ENCODE assay signal across 28 cellular contexts in genomic region chr22:49237279-49237678, GRCh38.
A peak's percentile ranks its signal among the peaks of the same experiment; 100 is the strongest.
DNase-seq lines count a peak whose midpoint lies in the region; ATAC-seq, FAIRE-seq and TF ChIP-seq lines count a peak whose summit lies in the region.
"Had no signal": no experiment of that assay in that cellular context is flagged by ENCODE, and none has a peak within 500 bp of the region (broad histone marks: within the 10 kb centered on the region; RNA-seq: fewer than 3 reads in every experiment).

No MANE protein-coding gene starts in this region.

- no peak overlapping the region for H3K4ac ChIP-seq in H9 (ENCODE audit: low read depth, low read length)

- H3K36me3 Mint-ChIP-seq in activated CD8-positive, alpha-beta memory T cell treated with anti-CD3 and anti-CD28 coated beads, Interleukin-2, amount 10 ng/mL, durations not matched to agents 7 days and 5 days: no peaks in the 10 kb centered on the region
- no peaks in the 10 kb centered on the region for H3K36me3 Mint-ChIP-seq in H9 (ENCODE audit: insufficient read depth in 1 of 3, low read depth in 3 of 3)
- H3K36me3 Mint-ChIP-seq in neural progenitor cell: no peaks in the 10 kb centered on the region
- H3K36me3 Mint-ChIP-seq: CD8-positive, alpha-beta T cell had no signal

- H3K4me2 ChIP-seq in H9 (ENCODE audit: insufficient read depth, insufficient read length, low read length): no peak overlapping the region
- H3K4me2 ChIP-seq in K562 (ENCODE audit: insufficient read depth, low read length): no peak overlapping the region
- H3K4me2 ChIP-seq in neural progenitor cell: no peak overlapping the region
- H3K4me2 ChIP-seq: A549; BLaER1 treated with 17β-estradiol and CSF1 and Interleukin-3, amounts not matched to agents 10 nM and 100 nM had no signal

- no peak overlapping the region for H4K5ac ChIP-seq in H9 (ENCODE audit: insufficient read length, low read depth, low read length)

- TF ChIP-seq EP300 in K562 (IDR thresholded peaks at IDR 0.05; ENCODE audit: low read length) (no peak), esophagus muscularis mucosa (IDR thresholded peaks at IDR 0.05) (no peak)

- H3K27me3 Mint-ChIP-seq in activated CD8-positive, alpha-beta memory T cell treated with anti-CD3 and anti-CD28 coated beads, Interleukin-2, amount 10 ng/mL, durations not matched to agents 7 days and 5 days: no peaks in the 10 kb centered on the region
- H3K27me3 Mint-ChIP-seq in H9 (ENCODE audit: low read depth): peaks cover 9% of the 10 kb centered on the region; the same call in 1 of the 2 replicates
- H3K27me3 Mint-ChIP-seq in neural progenitor cell (ENCODE audit: insufficient read depth, low read depth): peaks cover 4% of the 10 kb centered on the region
- H3K27me3 Mint-ChIP-seq: B cell had no signal

- no peak overlapping the region for H3K56ac ChIP-seq in H9 (ENCODE audit: insufficient read length, low read depth, low read length)

- H3K9me3 ChIP-seq in H9 (ENCODE audit: control insufficient read depth, low read depth, low read length) (no peaks in the 10 kb centered on the region), K562 (replicated peaks; ENCODE audit: control insufficient read depth, insufficient read depth, low read depth, low read length) (no peaks in the 10 kb centered on the region), esophagus muscularis mucosa (no peaks in the 10 kb centered on the region), neural progenitor cell (ENCODE audit: low read depth) (no peaks in the 10 kb centered on the region)
- H3K9me3 ChIP-seq: A549; BLaER1 treated with 17β-estradiol and CSF1 and Interleukin-3, amounts not matched to agents 10 nM and 100 nM; Caco-2 had no signal

- H3K79me1 ChIP-seq in H9 (ENCODE audit: insufficient read depth, low read depth, low read length, poor library complexity, severe bottlenecking): no peaks in the 10 kb centered on the region

- no peak for TF ChIP-seq POLR2A in K562 (conservative IDR thresholded peaks at IDR 0.05)
- no peak for TF ChIP-seq POLR2A in esophagus muscularis mucosa (IDR thresholded peaks at IDR 0.05; ENCODE audit: low read depth)

- TF ChIP-seq RAD21 in K562 (CRISPR knock-in tag; conservative IDR thresholded peaks at IDR 0.05 in 1 of 2, IDR thresholded peaks at IDR 0.05 in 1 of 2): no peak

- TF ChIP-seq CTCF in H9 (conservative IDR thresholded peaks at IDR 0.05) (no peak), K562 (IDR thresholded peaks at IDR 0.05 in 2 of 3, conservative IDR thresholded peaks at IDR 0.05 in 1 of 3; ENCODE audit: insufficient read depth in 2 of 3, low read depth in 1 of 3, low read length in 3 of 3) (no peak), esophagus muscularis mucosa (IDR thresholded peaks at IDR 0.05) (no peak), neural progenitor cell (IDR thresholded peaks at IDR 0.05) (no peak)

- H2BK5ac ChIP-seq in H9 (ENCODE audit: insufficient read length, low read length): no peak overlapping the region

- no peak overlapping the region for H3K4me3 Mint-ChIP-seq in activated CD8-positive, alpha-beta memory T cell treated with anti-CD3 and anti-CD28 coated beads, Interleukin-2, amount 10 ng/mL, durations not matched to agents 7 days and 5 days
- H3K4me3 Mint-ChIP-seq in H9: no peak overlapping the region
- H3K4me3 Mint-ChIP-seq in neural progenitor cell: no peak overlapping the region
- H3K4me3 Mint-ChIP-seq: B cell; CD4-positive, alpha-beta T cell; CD8-positive, alpha-beta T cell had no signal

- POLR2A ChIA-PET in K562 (lab: Yijun Ruan, JAX): no interaction called here

- H3K36me3 ChIP-seq in K562 (ENCODE audit: control insufficient read depth, insufficient read depth, low read length) (no peaks in the 10 kb centered on the region), esophagus muscularis mucosa (no peaks in the 10 kb centered on the region), neural progenitor cell (no peaks in the 10 kb centered on the region)
- H3K36me3 ChIP-seq: BLaER1 treated with 17β-estradiol and CSF1 and Interleukin-3, amounts not matched to agents 10 nM and 100 nM had no signal

- H2BK15ac ChIP-seq in H9 (ENCODE audit: low read depth, low read length): no peak overlapping the region

- no peak overlapping the region for H3K18ac ChIP-seq in H9 (ENCODE audit: insufficient read length, low read depth, low read length)

- intact Hi-C loops in K562 (cut with micrococcal nuclease): no loop called here
- intact Hi-C loops in esophagus muscularis mucosa (cut with DNase I): no loop called here

- no peak overlapping the region for H4K91ac ChIP-seq in H9 (ENCODE audit: insufficient read length, low read depth, low read length)

- no peak overlapping the region for H3K27ac Mint-ChIP-seq in activated CD8-positive, alpha-beta memory T cell treated with anti-CD3 and anti-CD28 coated beads, Interleukin-2, amount 10 ng/mL, durations not matched to agents 7 days and 5 days
- H3K27ac Mint-ChIP-seq in H9: no peak overlapping the region
- H3K27ac Mint-ChIP-seq in neural progenitor cell: no peak overlapping the region
- H3K27ac Mint-ChIP-seq: B cell; CD4-positive, alpha-beta T cell; CD8-positive, alpha-beta T cell had no signal

- no peak overlapping the region for H2BK20ac ChIP-seq in H9 (ENCODE audit: low read depth, low read length, poor library complexity, severe bottlenecking)

- H2AK5ac ChIP-seq in H9 (ENCODE audit: insufficient read length, low read length): no peak overlapping the region

- H4K20me1 ChIP-seq in H9 (ENCODE audit: control insufficient read depth, insufficient read depth, insufficient read length) (no peaks in the 10 kb centered on the region), K562 (replicated peaks; ENCODE audit: control insufficient read depth, insufficient read depth, low read length) (no peaks in the 10 kb centered on the region), neural progenitor cell (ENCODE audit: low read depth) (no peaks in the 10 kb centered on the region)

- no TSS peak for BruUV-seq in K562 (replicated peaks; lab: Mats Ljungman, UMichigan)

- no peak overlapping the region for H3K23ac ChIP-seq in H9 (ENCODE audit: insufficient read length, low read depth, low read length)

- no CpG with 5 or more reads among the region's 3 CpGs for WGBS in H9 (ENCODE audit: extremely low coverage, insufficient read length, low lambda C conversion rate)
- WGBS in K562 (ENCODE audit: insufficient coverage, low coverage, missing lambda C conversion rate): 22% methylated on average over 3 of the region's 3 CpGs
- WGBS in esophagus muscularis mucosa: 74% methylated on average over 3 of the region's 3 CpGs

- no peaks in the 10 kb centered on the region for H3K4me1 Mint-ChIP-seq in activated CD8-positive, alpha-beta memory T cell treated with anti-CD3 and anti-CD28 coated beads, Interleukin-2, amount 10 ng/mL, durations not matched to agents 7 days and 5 days
- peaks cover 12 to 15% of the 10 kb centered on the region in 2 experiments for H3K4me1 Mint-ChIP-seq in H9
- H3K4me1 Mint-ChIP-seq in neural progenitor cell: peaks cover 2% of the 10 kb centered on the region
- H3K4me1 Mint-ChIP-seq: B cell had no signal

- CTCF ChIA-PET in activated CD8-positive, alpha-beta memory T cell treated with anti-CD3 and anti-CD28 coated beads, Interleukin-2, amount 10 ng/mL, durations not matched to agents 7 days and 5 days (lab: Charles Lee): no interaction called here
- CTCF ChIA-PET in K562 (lab: Yijun Ruan, JAX; ENCODE audit: low intra/inter-chr PET ratio): no interaction called here

- H3K9me3 Mint-ChIP-seq in activated CD8-positive, alpha-beta memory T cell treated with anti-CD3 and anti-CD28 coated beads, Interleukin-2, amount 10 ng/mL, durations not matched to agents 7 days and 5 days (ENCODE audit: low read depth): no peaks in the 10 kb centered on the region
- H3K9me3 Mint-ChIP-seq in H9 (no peaks in the 10 kb centered on the region), neural progenitor cell (no peaks in the 10 kb centered on the region)
- H3K9me3 Mint-ChIP-seq: CD4-positive, alpha-beta T cell; CD8-positive, alpha-beta T cell had no signal

- in situ Hi-C loops in K562 (cut with MboI): no loop called here

- H3K27ac ChIP-seq in H9 (ENCODE audit: insufficient read length, low read depth, low read length): no peak overlapping the region
- H3K27ac ChIP-seq in K562 (ENCODE audit: extremely low read depth, low read depth, low read length): no peak overlapping the region
- H3K27ac ChIP-seq in esophagus muscularis mucosa (replicated peaks in 1 of 4): no peak overlapping the region
- no peak overlapping the region for H3K27ac ChIP-seq in neural progenitor cell
- H3K27ac ChIP-seq: 22Rv1; A549; BLaER1 treated with 17β-estradiol and CSF1 and Interleukin-3, amounts not matched to agents 10 nM and 100 nM; C4-2B had no signal

- H3K4me3 ChIP-seq in K562 (no peak overlapping the region), esophagus muscularis mucosa (no peak overlapping the region), neural progenitor cell (no peak overlapping the region)
- H3K4me3 ChIP-seq: A549; BLaER1 treated with 17β-estradiol and CSF1 and Interleukin-3, amounts not matched to agents 10 nM and 100 nM; GM12878 had no signal

- no peak overlapping the region for H2BK12ac ChIP-seq in H9 (ENCODE audit: insufficient read length, low read depth, low read length)

- H3K9ac ChIP-seq in H9 (ENCODE audit: extremely low read depth, insufficient read length, low read length) (no peak overlapping the region), K562 (ENCODE audit: insufficient read depth in 1 of 2, low read depth in 2 of 2, low read length in 2 of 2) (no peak overlapping the region), neural progenitor cell (no peak overlapping the region)
- H3K9ac ChIP-seq: BLaER1 treated with 17β-estradiol and CSF1 and Interleukin-3, amounts not matched to agents 10 nM and 100 nM had no signal

- FAIRE-seq in K562 (lab: Jason Lieb, UNC): no peak
- FAIRE-seq: A549, GM12878, GM12892, GM18507 had no signal

- H2BK120ac ChIP-seq in H9 (ENCODE audit: low read depth, low read length, poor library complexity, severe bottlenecking): no peak overlapping the region

- peak; percentile 12 for DNase-seq in activated CD8-positive, alpha-beta memory T cell treated with anti-CD3 and anti-CD28 coated beads, Interleukin-2, amount 10 ng/mL, durations not matched to agents 7 days and 5 days
- DNase-seq in activated CD8-positive, alpha-beta memory T cell treated with anti-CD3 and anti-CD28 coated beads, Interleukin-2, amount 50 U/mL, for 48 hours: no peak
- DNase-seq in H9: peak; percentile 0
- no peak for DNase-seq in K562 (ENCODE audit: extremely low read depth in 1 of 4, low spot score in 3 of 4)
- peak; percentile 77 for DNase-seq in esophagus muscularis mucosa (ENCODE audit: extremely low spot score)
- no peak for DNase-seq in kidney glomerular epithelial cell (lab: John Stamatoyannopoulos, UW)
- DNase-seq in neural progenitor cell (ENCODE audit: low spot score): no peak
- DNase-seq: AML-193; Caco-2; Calu3; CD4-positive, alpha-beta T cell; DMS 273 treated with DMSO at 0.1 percent for 48 hours; DMS153; DMS53; DMS79; DND-41; EL; GDM1 had no signal

- H3K23me2 ChIP-seq in H9 (ENCODE audit: insufficient read length, low read depth, low read length, poor library complexity, severe bottlenecking): no peaks in the 10 kb centered on the region

- no peak overlapping the region for H3T11ph ChIP-seq in H9 (ENCODE audit: low read length)

- H3K4me1 ChIP-seq in H9 (ENCODE audit: insufficient read depth, low read length): no peaks in the 10 kb centered on the region
- H3K4me1 ChIP-seq in K562 (replicated peaks in 1 of 2; ENCODE audit: control insufficient read depth in 2 of 2, insufficient read depth in 2 of 2, low read length in 2 of 2): no peaks in the 10 kb centered on the region
- H3K4me1 ChIP-seq in esophagus muscularis mucosa: no peaks in the 10 kb centered on the region
- H3K4me1 ChIP-seq in neural progenitor cell: peaks cover 15% of the 10 kb centered on the region
- H3K4me1 ChIP-seq: A549, Caco-2 had no signal

- peaks cover 2% of the 10 kb centered on the region for H3K9me1 ChIP-seq in K562 (ENCODE audit: control insufficient read depth, insufficient read depth, low read length)

- H4K8ac ChIP-seq in H9 (replicated peaks; ENCODE audit: insufficient read length, low read depth, low read length): no peak overlapping the region

- H2AFZ ChIP-seq in H9 (ENCODE audit: low read length) (no peak overlapping the region), K562 (ENCODE audit: low read depth, low read length) (no peak overlapping the region), neural progenitor cell (replicated peaks) (no peak overlapping the region)

- no peak overlapping the region for H3K14ac ChIP-seq in H9 (ENCODE audit: insufficient read depth, low read length)

- no peak for ATAC-seq in activated CD8-positive, alpha-beta memory T cell treated with anti-CD3 and anti-CD28 coated beads, Interleukin-2, amount 10 ng/mL, durations not matched to agents 7 days and 5 days
- no peak for ATAC-seq in K562
- ATAC-seq in HG03025 (IDR thresholded peaks at IDR 0.05; ENCODE audit: low FRiP score, unreplicated experiment): no peak
- ATAC-seq: A549; CD8-positive, alpha-beta T cell; GM12878 had no signal

- H3K79me2 ChIP-seq in H9 (ENCODE audit: insufficient read depth, low read length): no peaks in the 10 kb centered on the region
- H3K79me2 ChIP-seq in K562 (ENCODE audit: control insufficient read depth, insufficient read depth, low read length): no peaks in the 10 kb centered on the region
- H3K79me2 ChIP-seq in neural progenitor cell (ENCODE audit: low read depth): no peaks in the 10 kb centered on the region

- H3F3A ChIP-seq in neural progenitor cell (ENCODE audit: low read depth): no peaks in the 10 kb centered on the region

- H3K27me3 ChIP-seq in H9 (ENCODE audit: insufficient read depth, low read length): no peaks in the 10 kb centered on the region
- peaks cover 0 to 6% of the 10 kb centered on the region in 2 experiments; a peak in 1 of 5 replicates for H3K27me3 ChIP-seq in K562 (ENCODE audit: control insufficient read depth in 2 of 2, insufficient read depth in 2 of 2, low read length in 2 of 2)
- peaks cover 0 to 63% (median 0%) of the 10 kb centered on the region in 4 donors for H3K27me3 ChIP-seq in esophagus muscularis mucosa
- no peaks in the 10 kb centered on the region for H3K27me3 ChIP-seq in neural progenitor cell

Comparison
In these comparisons a context has a peak if more than half of its experiments do, and no peak if none do; other contexts are left out.
1. DNase-seq: peak in activated CD8-positive, alpha-beta memory T cell treated with anti-CD3 and anti-CD28 coated beads, Interleukin-2, amount 10 ng/mL, durations not matched to agents 7 days and 5 days (single experiment), H9 (single experiment) and esophagus muscularis mucosa (single experiment); none in activated CD8-positive, alpha-beta memory T cell treated with anti-CD3 and anti-CD28 coated beads, Interleukin-2, amount 50 U/mL, for 48 hours (single experiment), K562 (0 of 4), kidney glomerular epithelial cell (single experiment) and neural progenitor cell (single experiment).